ENCODE assay signal across 10 cellular contexts in genomic region chr13:88919970-88920628, GRCh38.
A peak's percentile ranks its signal among the peaks of the same experiment; 100 is the strongest.
DNase-seq lines count a peak whose midpoint lies in the region; ATAC-seq and TF ChIP-seq lines count a peak whose summit lies in the region.
"Had no signal": no experiment of that assay in that cellular context is flagged by ENCODE, and none has a peak within 500 bp of the region (broad histone marks: within the 10 kb centered on the region; RNA-seq: fewer than 3 reads in every experiment).

No MANE protein-coding gene starts in this region.

- no peak overlapping the region for H3K27ac Mint-ChIP-seq in endothelial cell (ENCODE audit: unreplicated experiment)

- ATAC-seq in GM19397 (IDR thresholded peaks at IDR 0.05; ENCODE audit: unreplicated experiment) (peak; percentile 92), HG03066 (IDR thresholded peaks at IDR 0.05; ENCODE audit: low read depth, unreplicated experiment) (peak; percentile 93)
- ATAC-seq: left colon had no signal

- H3K4me3 Mint-ChIP-seq in endothelial cell (ENCODE audit: unreplicated experiment): no peak overlapping the region

- TF ChIP-seq CTCF in endothelial cell (IDR thresholded peaks at IDR 0.05; ENCODE audit: unreplicated experiment): no peak

- H3K9me3 Mint-ChIP-seq in endothelial cell (ENCODE audit: unreplicated experiment): no peaks in the 10 kb centered on the region

- no peaks in the 10 kb centered on the region for H3K27me3 Mint-ChIP-seq in endothelial cell (ENCODE audit: unreplicated experiment)

- DNase-seq in SIG-M5 (lab: John Stamatoyannopoulos, UW) (peak; percentile 30), OCI-M2 (lab: John Stamatoyannopoulos, UW; ENCODE audit: unreplicated experiment) (no peak), NCI-H146 treated with DMSO at 0.1 percent for 48 hours (lab: John Stamatoyannopoulos, UW; ENCODE audit: unreplicated experiment) (no peak), endothelial cell (ENCODE audit: low spot score) (no peak)
- DNase-seq in stimulated activated CD4-positive, alpha-beta T cell treated with anti-CD3 and anti-CD28 coated beads, Interleukin-2, amount 100 ng/mL, for 4 hours (ENCODE audit: low read depth): peak; percentile 22
- DNase-seq: cortex of kidney, left colon, WERI-Rb-1 had no signal

- H3K36me3 Mint-ChIP-seq in endothelial cell (ENCODE audit: low read depth, unreplicated experiment): no peaks in the 10 kb centered on the region

- H3K4me1 Mint-ChIP-seq in endothelial cell (ENCODE audit: unreplicated experiment): no peaks in the 10 kb centered on the region

Comparison
In these comparisons a context has a peak if more than half of its experiments do, and no peak if none do; other contexts are left out.
1. DNase-seq: peak in SIG-M5 (single experiment) and stimulated activated CD4-positive, alpha-beta T cell treated with anti-CD3 and anti-CD28 coated beads, Interleukin-2, amount 100 ng/mL, for 4 hours (single experiment); none in OCI-M2 (single experiment), NCI-H146 treated with DMSO at 0.1 percent for 48 hours (single experiment) and endothelial cell (single experiment).